Comparison of ENCODE assay signal across 1 cellular context in the genomic region with DNA sequence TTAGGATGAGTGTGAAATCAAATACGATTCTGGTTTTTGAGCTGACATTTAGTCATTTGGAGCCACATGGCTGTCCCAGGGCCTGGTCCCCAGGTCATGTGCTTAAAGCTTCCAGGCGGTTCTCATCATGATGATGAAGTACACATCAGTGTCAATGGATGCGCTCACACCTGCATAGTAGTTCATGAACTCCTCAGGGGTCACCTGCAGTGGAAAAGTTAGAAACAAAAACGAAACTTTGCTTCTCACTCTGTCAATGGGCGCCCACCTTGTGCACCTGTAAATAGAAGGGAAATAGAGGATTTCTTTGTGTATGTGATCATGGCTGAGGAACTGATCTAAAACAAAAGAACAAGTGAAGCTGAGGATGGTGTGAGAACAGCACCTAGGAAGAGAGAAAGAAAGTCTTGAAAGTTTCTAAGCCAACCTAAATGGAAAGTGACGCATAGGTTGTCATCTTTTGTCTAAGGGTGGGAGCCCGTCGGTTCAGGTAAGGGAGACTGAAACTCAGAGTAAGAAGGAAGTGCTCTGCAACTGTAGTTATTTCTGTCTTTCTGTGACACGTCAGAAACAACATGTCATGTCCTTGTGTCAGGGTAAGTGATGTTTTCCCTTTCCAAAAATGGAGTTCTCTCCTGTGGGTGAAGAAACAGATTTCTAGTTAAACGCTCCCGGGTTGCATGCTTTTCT.
TF ChIP-seq lines count a peak whose summit lies in the region.

No MANE protein-coding gene starts in this region.

TF ChIP-seq in SK-N-SH treated with all-trans-retinoic acid at 6 μM for 48 hours, 23 proteins besides CTCF, POLR2A, EP300 and RAD21 (continued from another document):
- TF ChIP-seq, protein P1, sequence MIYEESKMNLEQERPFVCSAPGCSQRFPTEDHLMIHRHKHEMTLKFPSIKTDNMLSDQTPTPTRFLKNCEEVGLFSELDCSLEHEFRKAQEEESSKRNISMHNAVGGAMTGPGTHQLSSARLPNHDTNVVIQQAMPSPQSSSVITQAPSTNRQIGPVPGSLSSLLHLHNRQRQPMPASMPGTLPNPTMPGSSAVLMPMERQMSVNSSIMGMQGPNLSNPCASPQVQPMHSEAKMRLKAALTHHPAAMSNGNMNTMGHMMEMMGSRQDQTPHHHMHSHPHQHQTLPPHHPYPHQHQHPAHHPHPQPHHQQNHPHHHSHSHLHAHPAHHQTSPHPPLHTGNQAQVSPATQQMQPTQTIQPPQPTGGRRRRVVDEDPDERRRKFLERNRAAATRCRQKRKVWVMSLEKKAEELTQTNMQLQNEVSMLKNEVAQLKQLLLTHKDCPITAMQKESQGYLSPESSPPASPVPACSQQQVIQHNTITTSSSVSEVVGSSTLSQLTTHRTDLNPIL (CRISPR knock-in tag; IDR thresholded peaks at IDR 0.05; ENCODE audit: low read depth) = no peak
- TF ChIP-seq ZNF70 (CRISPR knock-in tag; IDR thresholded peaks at IDR 0.05) (no peak), BACH2 (CRISPR knock-in tag; IDR thresholded peaks at IDR 0.05; ENCODE audit: borderline replicate concordance) (no peak)
- TF ChIP-seq, protein P2, sequence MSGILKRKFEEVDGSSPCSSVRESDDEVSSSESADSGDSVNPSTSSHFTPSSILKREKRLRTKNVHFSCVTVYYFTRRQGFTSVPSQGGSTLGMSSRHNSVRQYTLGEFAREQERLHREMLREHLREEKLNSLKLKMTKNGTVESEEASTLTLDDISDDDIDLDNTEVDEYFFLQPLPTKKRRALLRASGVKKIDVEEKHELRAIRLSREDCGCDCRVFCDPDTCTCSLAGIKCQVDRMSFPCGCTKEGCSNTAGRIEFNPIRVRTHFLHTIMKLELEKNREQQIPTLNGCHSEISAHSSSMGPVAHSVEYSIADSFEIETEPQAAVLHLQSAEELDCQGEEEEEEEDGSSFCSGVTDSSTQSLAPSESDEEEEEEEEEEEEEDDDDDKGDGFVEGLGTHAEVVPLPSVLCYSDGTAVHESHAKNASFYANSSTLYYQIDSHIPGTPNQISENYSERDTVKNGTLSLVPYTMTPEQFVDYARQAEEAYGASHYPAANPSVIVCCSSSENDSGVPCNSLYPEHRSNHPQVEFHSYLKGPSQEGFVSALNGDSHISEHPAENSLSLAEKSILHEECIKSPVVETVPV (CRISPR knock-in tag; IDR thresholded peaks at IDR 0.05) = no peak
